ENCODE assay signal across 8 cellular contexts in the genomic region with DNA sequence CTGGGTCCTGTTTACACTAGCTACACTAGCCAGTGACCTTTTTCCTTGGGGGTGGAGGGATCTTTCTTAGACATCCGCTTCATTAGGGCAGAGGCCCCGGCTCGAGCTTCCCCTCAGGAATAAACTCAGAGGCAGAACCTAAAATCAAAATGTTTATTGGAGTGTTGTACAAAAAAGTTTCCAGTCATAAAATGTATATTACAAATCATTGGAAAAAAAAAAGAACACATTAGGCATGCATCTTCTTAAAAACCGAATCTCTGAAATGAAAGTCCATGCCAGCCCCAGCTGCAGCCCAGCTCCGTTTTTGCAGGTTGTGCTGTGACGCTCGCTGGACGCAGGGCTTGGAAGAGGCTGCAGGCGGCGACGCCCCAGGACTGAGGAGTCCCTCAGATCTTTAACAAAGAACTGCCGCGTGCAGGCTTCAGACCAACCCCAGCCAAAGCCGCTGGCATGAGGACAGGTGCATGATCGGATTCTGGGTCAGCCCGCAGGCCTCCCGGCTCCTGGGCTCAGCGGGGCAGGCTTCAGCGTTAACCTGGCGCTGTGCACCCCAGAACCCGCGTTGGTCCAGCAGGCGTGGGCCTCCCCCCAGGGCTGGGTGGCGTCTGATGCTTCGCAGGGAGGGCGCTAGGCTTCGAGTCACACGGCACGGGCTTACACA. TPM values are rescaled to one million over a fixed set of nuclear protein-coding genes. Genes with fewer than 3 reads are reported as not detected.
DNase-seq lines count a peak whose midpoint lies in the region; ATAC-seq, FAIRE-seq and TF ChIP-seq lines count a peak whose summit lies in the region.

No MANE protein-coding gene starts in this region.

- H3K27ac ChIP-seq in KMS-11 (peak overlapping the region; percentile 99; the same call in 1 of the 2 replicates), K562 (ENCODE audit: extremely low read depth, low read depth, low read length) (peak overlapping the region; percentile 100), smooth muscle cell (ENCODE audit: low read depth) (peak overlapping the region; percentile 90)

- ATAC-seq in K562 = peak; percentile 32
- ATAC-seq in GM18519 (IDR thresholded peaks at IDR 0.05; ENCODE audit: low FRiP score, unreplicated experiment) = no peak
- ATAC-seq in HG03135 (IDR thresholded peaks at IDR 0.05; ENCODE audit: unreplicated experiment) = no peak

- FAIRE-seq in K562 (lab: Jason Lieb, UNC) = no peak

- H3K9ac ChIP-seq in KMS-11 (peak overlapping the region; percentile 100; the same call in 1 of the 2 replicates), K562 (ENCODE audit: insufficient read depth in 1 of 2, low read depth in 2 of 2, low read length in 2 of 2) (peak overlapping the region; percentile 99 to 100), smooth muscle cell (ENCODE audit: low read depth) (peak overlapping the region; percentile 94)

- CTCF ChIA-PET in K562 (lab: Yijun Ruan, JAX; ENCODE audit: low intra/inter-chr PET ratio) = no interaction called here

- no peak for DNase-seq in CD14-positive monocyte (ENCODE audit: low spot score)
- peak in 1 of 4 experiments; percentile 54 for DNase-seq in K562 (ENCODE audit: extremely low read depth in 1 of 4, low spot score in 3 of 4)
- DNase-seq in inferior parietal cortex (ENCODE audit: extremely low spot score) = peak; percentile 6
- no peak for DNase-seq in smooth muscle cell (lab: John Stamatoyannopoulos, UW; ENCODE audit: unreplicated experiment)
- no peak for DNase-seq in A172 (ENCODE audit: low spot score)

- no peak overlapping the region for H3K4me3 ChIP-seq in KMS-11 (IDR thresholded peaks at IDR 0.05; ENCODE audit: insufficient read depth, low read depth, low read length)
- peak overlapping the region; percentile 98 for H3K4me3 ChIP-seq in K562
- H3K4me3 ChIP-seq in smooth muscle cell = peak overlapping the region; percentile 81

- H3K9me3 ChIP-seq in K562 (replicated peaks; ENCODE audit: control insufficient read depth, insufficient read depth, low read depth, low read length) (no peaks in the 10 kb centered on the region), smooth muscle cell (replicated peaks; ENCODE audit: low read depth) (no peaks in the 10 kb centered on the region)

- H3K79me2 ChIP-seq in KMS-11 (ENCODE audit: insufficient read depth, low read depth) (peaks cover 21% of the 10 kb centered on the region), K562 (ENCODE audit: control insufficient read depth, insufficient read depth, low read length) (peaks cover 34% of the 10 kb centered on the region), smooth muscle cell (ENCODE audit: low read depth) (peaks cover 32% of the 10 kb centered on the region)

- H3K27me3 Mint-ChIP-seq in CD14-positive monocyte (ENCODE audit: low read depth in 3 of 3) = peaks cover 0 to 2% (median 0%) of the 10 kb centered on the region in 3 donors

- no TSS peak for BruUV-seq in K562 (replicated peaks; lab: Mats Ljungman, UMichigan)

- TF ChIP-seq POLR2A in K562 (conservative IDR thresholded peaks at IDR 0.05) = no peak

- H3K4me1 ChIP-seq in KMS-11 (ENCODE audit: low read depth, poor library complexity, severe bottlenecking) (peaks cover 11% of the 10 kb centered on the region), K562 (replicated peaks in 1 of 2; ENCODE audit: control insufficient read depth in 2 of 2, insufficient read depth in 2 of 2, low read length in 2 of 2) (peaks cover 11 to 79% of the 10 kb centered on the region in 2 experiments; a peak in 4 of 5 replicates), smooth muscle cell (ENCODE audit: low read depth) (peaks cover 12% of the 10 kb centered on the region)

- H3K27ac Mint-ChIP-seq in CD14-positive monocyte = peak overlapping the region; percentile 90 to 99 (median 97)

- H3F3A ChIP-seq in smooth muscle cell (ENCODE audit: low read depth) = peaks cover 6% of the 10 kb centered on the region

- 39% methylated on average over 29 of the region's 29 CpGs for WGBS in K562 (ENCODE audit: insufficient coverage, low coverage, missing lambda C conversion rate)
- WGBS in smooth muscle cell (ENCODE audit: low lambda C conversion rate) = 63% methylated on average over 29 of the region's 29 CpGs

- no peak for TF ChIP-seq EP300 in K562 (IDR thresholded peaks at IDR 0.05; ENCODE audit: low read length)

- peaks cover 17% of the 10 kb centered on the region for H3K4me1 Mint-ChIP-seq in CD14-positive monocyte

- in situ Hi-C loops in K562 (cut with MboI) = no loop called here

- H2AFZ ChIP-seq in KMS-11 (ENCODE audit: low read depth) (no peak overlapping the region), K562 (ENCODE audit: low read depth, low read length) (peak overlapping the region; percentile 99), smooth muscle cell (ENCODE audit: low read depth) (peak overlapping the region; percentile 71)

- H3K27me3 ChIP-seq in KMS-11 (ENCODE audit: insufficient read depth, low read depth) (no peaks in the 10 kb centered on the region), K562 (ENCODE audit: control insufficient read depth in 2 of 2, insufficient read depth in 2 of 2, low read length in 2 of 2) (no peaks in the 10 kb centered on the region), smooth muscle cell (ENCODE audit: low read depth) (no peaks in the 10 kb centered on the region)

- H3K36me3 ChIP-seq in KMS-11 (ENCODE audit: insufficient read depth) (no peaks in the 10 kb centered on the region), K562 (ENCODE audit: control insufficient read depth, insufficient read depth, low read length) (peaks cover 73% of the 10 kb centered on the region; the same call in 2 of the 3 replicates), smooth muscle cell (ENCODE audit: low read depth) (no peaks in the 10 kb centered on the region)

- no peaks in the 10 kb centered on the region for H3K9me1 ChIP-seq in K562 (ENCODE audit: control insufficient read depth, insufficient read depth, low read length)

- TF ChIP-seq RAD21 in K562 (CRISPR knock-in tag; conservative IDR thresholded peaks at IDR 0.05 in 1 of 2, IDR thresholded peaks at IDR 0.05 in 1 of 2) = 0 out of 4 replicates have a peak, but pooled peaks of 1 of the 2 experiments have one; percentile 3

- peaks cover 10 to 38% of the 10 kb centered on the region in 2 donors for H3K36me3 Mint-ChIP-seq in CD14-positive monocyte

- intact Hi-C loops in CD14-positive monocyte (cut with micrococcal nuclease) = no loop called here
- intact Hi-C loops in K562 (cut with micrococcal nuclease) = no loop called here

- no peaks in the 10 kb centered on the region for H4K20me1 ChIP-seq in KMS-11 (ENCODE audit: insufficient read depth)
- H4K20me1 ChIP-seq in K562 (replicated peaks; ENCODE audit: control insufficient read depth, insufficient read depth, low read length) = peaks cover 10% of the 10 kb centered on the region; the same call in 1 of the 2 replicates
- H4K20me1 ChIP-seq in smooth muscle cell (ENCODE audit: low read depth) = peaks cover 32% of the 10 kb centered on the region

- TF ChIP-seq CTCF in CD14-positive monocyte (IDR thresholded peaks at IDR 0.05) = no peak
- no peak for TF ChIP-seq CTCF in KMS-11 (conservative IDR thresholded peaks at IDR 0.05; ENCODE audit: low read depth, low read length)
- TF ChIP-seq CTCF in K562 (IDR thresholded peaks at IDR 0.05 in 2 of 3, conservative IDR thresholded peaks at IDR 0.05 in 1 of 3; ENCODE audit: insufficient read depth in 2 of 3, low read depth in 1 of 3, low read length in 3 of 3) = no peak
- TF ChIP-seq CTCF in smooth muscle cell (IDR thresholded peaks at IDR 0.05; ENCODE audit: borderline replicate concordance, insufficient read depth, poor library complexity, severe bottlenecking) = no peak

- POLR2A ChIA-PET in K562 (lab: Yijun Ruan, JAX) = interaction anchor here (0.6 to 2.0 kb wide), 12 partner anchors 10 to 250 kb away, joined by 3 to 9 read pairs (median 4); partner anchors contain the start of gene GADD45B

- H3K9me3 Mint-ChIP-seq in CD14-positive monocyte = no peaks in the 10 kb centered on the region

- peak overlapping the region; percentile 12 for H3K4me2 ChIP-seq in KMS-11
- H3K4me2 ChIP-seq in K562 (ENCODE audit: insufficient read depth, low read length) = peak overlapping the region; percentile 98
- H3K4me2 ChIP-seq in smooth muscle cell = peak overlapping the region; percentile 93

- H3K4me3 Mint-ChIP-seq in CD14-positive monocyte = peak overlapping the region; percentile 83 to 95

RNA-seq across cellular contexts. Expression of gene TIMM13, which starts 0.8 kb away (rescaled TPM):
- polyA plus RNA-seq in CD14-positive monocyte = 10 to 100 TPM; 72.4 to 89.3 TPM
- 33.4 and 83.5 TPM in 2 replicates for total RNA-seq in K562 (2011; cell fraction: chromatin; rRNA removed; ENCODE audit: low replicate concordance)
- 50.0 and 67.9 TPM in 2 replicates for total RNA-seq in K562 (2011; cell fraction: nucleolus; rRNA removed)
- 30.1 and 33.7 TPM in 2 replicates for total RNA-seq in K562 (2011; cell fraction: nucleoplasm; rRNA removed)
- 112 and 140 TPM in 2 replicates for total RNA-seq in K562 (2014; rRNA removed)
- total RNA-seq in K562 (2014; rRNA removed; fragmentation: Illumina TruSeq; extraction: Trizol) = 13.8 and 18.7 TPM in 2 replicates
- total RNA-seq in K562 (2015; rRNA removed; fragmentation: Illumina TruSeq; extraction: Trizol) = 81.1 and 90.4 TPM in 2 replicates
- total RNA-seq in K562 (2021) = 215 and 235 TPM in 2 replicates
- 35.0 and 50.3 TPM in 2 replicates for polyA plus RNA-seq in K562 (2011; rRNA removed)
- 77.5 and 236 TPM in 2 replicates for polyA plus RNA-seq in K562 (2011; cell fraction: cytosol; rRNA removed)
- 41.8 and 63.1 TPM in 2 replicates for polyA plus RNA-seq in K562 (2011; cell fraction: nucleus; rRNA removed)
- polyA plus RNA-seq in K562 (2012) = 83.8 and 112 TPM in 2 replicates
- 20.3 and 68.0 TPM in 2 replicates for polyA plus RNA-seq in K562 (2014; fragmentation: Illumina TruSeq; extraction: Trizol)
- polyA plus RNA-seq in K562 (2014; fragmentation: Nextera tagmentation; extraction: Ambion mirVana) = 10 to 100 TPM; 17.6 to 71.8 TPM
- 105 and 132 TPM in 2 replicates for polyA plus RNA-seq in K562 (2014; rRNA removed)
- 4.1 and 9.6 TPM in 2 replicates for polyA minus RNA-seq in K562 (2011; rRNA and poly(A)+ RNA removed)
- polyA minus RNA-seq in K562 (2011; cell fraction: cytosol; rRNA and poly(A)+ RNA removed) = 27.2 and 34.0 TPM in 2 replicates
- 18.0 and 20.1 TPM in 2 replicates for polyA minus RNA-seq in K562 (2011; cell fraction: nucleus; rRNA and poly(A)+ RNA removed)
- total RNA-seq in smooth muscle cell = 14.1 and 20.0 TPM in 2 replicates
- 107 and 119 TPM in 2 replicates for polyA plus RNA-seq in smooth muscle cell
- 85.0 and 110 TPM in 2 replicates for total RNA-seq in A172 (2014; rRNA removed; shearing (Covaris generic))

RNA-seq across cellular contexts. Expression of gene LMNB2, which starts 28.6 kb away (rescaled TPM):
- polyA plus RNA-seq in CD14-positive monocyte (1 to 10 TPM; 2.3 to 4.2 TPM), K562 (2011; rRNA removed) (90.3 and 94.7 TPM in 2 replicates), K562 (2014; fragmentation: Illumina TruSeq; extraction: Trizol) (117 and 161 TPM in 2 replicates), K562 (2014; fragmentation: Nextera tagmentation; extraction: Ambion mirVana) (under 1 TPM; 0.48 to 0.71 TPM), K562 (2014; rRNA removed) (94.5 and 105 TPM in 2 replicates), smooth muscle cell (29.5 and 41.8 TPM in 2 replicates)
- total RNA-seq in K562 (2011; cell fraction: chromatin; rRNA removed; ENCODE audit: low replicate concordance) = 40.1 and 85.1 TPM in 2 replicates
- 40.9 and 42.2 TPM in 2 replicates for total RNA-seq in K562 (2011; cell fraction: nucleolus; rRNA removed)
- 35.7 and 48.3 TPM in 2 replicates for total RNA-seq in K562 (2011; cell fraction: nucleoplasm; rRNA removed)
- total RNA-seq in K562 (2014; rRNA removed) (133 and 141 TPM in 2 replicates), K562 (2014; rRNA removed; fragmentation: Illumina TruSeq; extraction: Trizol) (46.8 and 52.9 TPM in 2 replicates), K562 (2015; rRNA removed; fragmentation: Illumina TruSeq; extraction: Trizol) (105 and 106 TPM in 2 replicates), K562 (2021) (98.3 and 123 TPM in 2 replicates), smooth muscle cell (21.7 and 25.5 TPM in 2 replicates)
- polyA plus RNA-seq in K562 (2011; cell fraction: cytosol; rRNA removed) = 191 and 212 TPM in 2 replicates
- 59.1 and 76.5 TPM in 2 replicates for polyA plus RNA-seq in K562 (2011; cell fraction: nucleus; rRNA removed)
- polyA plus RNA-seq in K562 (2012) = 58.8 and 94.2 TPM in 2 replicates
- polyA minus RNA-seq in K562 (2011; rRNA and poly(A)+ RNA removed) = 57.4 and 85.2 TPM in 2 replicates
- 48.5 and 69.4 TPM in 2 replicates for polyA minus RNA-seq in K562 (2011; cell fraction: cytosol; rRNA and poly(A)+ RNA removed)
- 10.8 and 13.6 TPM in 2 replicates for polyA minus RNA-seq in K562 (2011; cell fraction: nucleus; rRNA and poly(A)+ RNA removed)
- 232 and 348 TPM in 2 replicates for total RNA-seq in A172 (2014; rRNA removed; shearing (Covaris generic))

RNA-seq across cellular contexts. Expression of gene GADD45B, which starts 47.8 kb away (rescaled TPM):
- polyA plus RNA-seq in CD14-positive monocyte (10 to 100 TPM; 67.4 to 76.2 TPM), K562 (2011; rRNA removed) (2.7 and 4.7 TPM in 2 replicates), K562 (2014; fragmentation: Illumina TruSeq; extraction: Trizol) (0.79 and 1.0 TPM in 2 replicates), K562 (2014; fragmentation: Nextera tagmentation; extraction: Ambion mirVana) (under 1 TPM; 0.06 to 0.18 TPM), K562 (2014; rRNA removed) (2.5 and 2.7 TPM in 2 replicates), smooth muscle cell (435 and 533 TPM in 2 replicates)
- total RNA-seq in K562 (2011; cell fraction: chromatin; rRNA removed; ENCODE audit: low replicate concordance) = 7.1 and 17.3 TPM in 2 replicates
- total RNA-seq in K562 (2011; cell fraction: nucleolus; rRNA removed) = 18.6 and 27.0 TPM in 2 replicates
- 12.8 and 19.0 TPM in 2 replicates for total RNA-seq in K562 (2011; cell fraction: nucleoplasm; rRNA removed)
- total RNA-seq in K562 (2014; rRNA removed) (3.9 and 4.1 TPM in 2 replicates), K562 (2014; rRNA removed; fragmentation: Illumina TruSeq; extraction: Trizol) (1.7 and 2.1 TPM in 2 replicates), K562 (2015; rRNA removed; fragmentation: Illumina TruSeq; extraction: Trizol) (1.9 and 2.0 TPM in 2 replicates), K562 (2021) (2.9 and 3.1 TPM in 2 replicates), smooth muscle cell (252 and 326 TPM in 2 replicates)
- 5.2 and 6.5 TPM in 2 replicates for polyA plus RNA-seq in K562 (2011; cell fraction: cytosol; rRNA removed)
- polyA plus RNA-seq in K562 (2011; cell fraction: nucleus; rRNA removed) = 8.7 and 19.6 TPM in 2 replicates
- polyA plus RNA-seq in K562 (2012) = 2.9 and 8.2 TPM in 2 replicates
- polyA minus RNA-seq in K562 (2011; rRNA and poly(A)+ RNA removed) = 3.5 and 5.2 TPM in 2 replicates
- 4.3 and 18.2 TPM in 2 replicates for polyA minus RNA-seq in K562 (2011; cell fraction: cytosol; rRNA and poly(A)+ RNA removed)
- polyA minus RNA-seq in K562 (2011; cell fraction: nucleus; rRNA and poly(A)+ RNA removed) = 17.8 and 31.2 TPM in 2 replicates
- 92.7 and 97.6 TPM in 2 replicates for total RNA-seq in A172 (2014; rRNA removed; shearing (Covaris generic))

Comparison
In these comparisons a context has a peak if more than half of its experiments do, and no peak if none do; other contexts are left out.
1. H3K4me2 ChIP-seq: peak in every context shown above with its lines; median percentile 98 in K562; 93 in smooth muscle cell; 12 in KMS-11.